19 cellular contexts compared by ENCODE assay signal in genomic region chr4:174461438-174462106, GRCh38.
DNase-seq lines count a peak whose midpoint lies in the region; ATAC-seq and TF ChIP-seq lines count a peak whose summit lies in the region.
"Had no signal": no experiment of that assay in that cellular context is flagged by ENCODE, and none has a peak within 500 bp of the region (broad histone marks: within the 10 kb centered on the region; RNA-seq: fewer than 3 reads in every experiment).

No MANE protein-coding gene starts in this region.

- H3K4me3 Mint-ChIP-seq in Caco-2 (ENCODE audit: unreplicated experiment) (peak overlapping the region; percentile 54), nephron (no peak overlapping the region)
- H3K4me3 Mint-ChIP-seq: memory B cell, T-helper 17 cell had no signal

- H3K27me3 ChIP-seq in Caco-2 (replicated peaks; ENCODE audit: control insufficient read depth, insufficient read depth, low read length) (no peaks in the 10 kb centered on the region), ascending aorta (no peaks in the 10 kb centered on the region)

- H3K9me3 ChIP-seq in Caco-2 (no peaks in the 10 kb centered on the region), ascending aorta (no peaks in the 10 kb centered on the region)

- DNase-seq in Caco-2 (peak; percentile 75 to 82), NCI-H69 (lab: John Stamatoyannopoulos, UW) (peak; percentile 4), fibroblast of villous mesenchyme (ENCODE audit: low read depth) (peak; percentile 24), NCI-H345 treated with DMSO at 0.1 percent for 48 hours (lab: John Stamatoyannopoulos, UW; ENCODE audit: unreplicated experiment) (no peak), SIG-M5 treated with dmso at 0.1 percent for 504 hours (lab: John Stamatoyannopoulos, UW; ENCODE audit: unreplicated experiment) (no peak), ascending aorta (ENCODE audit: low spot score in 2 of 2) (no peak)
- DNase-seq: activated CD8-positive, alpha-beta memory T cell treated with anti-CD3 and anti-CD28 coated beads, Interleukin-2, amount 50 U/mL, for 48 hours; activated naive CD4-positive, alpha-beta T cell treated with Interleukin-2 at 50 U/mL for 16 hours; effector CD4-positive, alpha-beta T cell; GF-D8; NCI-H2029; NCI-H82; T-helper 17 cell had no signal

- H3K36me3 Mint-ChIP-seq in Caco-2 (ENCODE audit: insufficient read depth, unreplicated experiment) (peaks cover 4% of the 10 kb centered on the region), nephron (ENCODE audit: low read depth) (no peaks in the 10 kb centered on the region)
- H3K36me3 Mint-ChIP-seq: memory B cell had no signal

- H3K4me1 ChIP-seq in Caco-2 (peaks cover 50% of the 10 kb centered on the region), ascending aorta (peaks cover 0 to 4% of the 10 kb centered on the region in 2 donors)

- POLR2A ChIA-PET in Caco-2 (lab: Charles Lee): interaction anchor here (0.5 kb wide), 1 partner anchor 1293 kb away, joined by 4 read pairs; no protein-coding TSS in a partner anchor

- no peak for ATAC-seq in HG03095 (IDR thresholded peaks at IDR 0.05; ENCODE audit: unreplicated experiment)
- ATAC-seq: activated CD4-positive, CD25-positive, alpha-beta regulatory T cell treated with anti-CD3 and anti-CD28 coated beads, Interleukin-2, amount 50 U/mL, for 24 hours; T-helper 17 cell had no signal

- no TSS peak for BruUV-seq in Caco-2 (replicated peaks; lab: Mats Ljungman, UMichigan)

- H3K36me3 ChIP-seq in Caco-2 (ENCODE audit: control insufficient read depth, insufficient read depth, low read length): no peaks in the 10 kb centered on the region
- no peaks in the 10 kb centered on the region for H3K36me3 ChIP-seq in ascending aorta

- no peaks in the 10 kb centered on the region for H3K27me3 Mint-ChIP-seq in Caco-2 (ENCODE audit: insufficient read depth, unreplicated experiment)
- H3K27me3 Mint-ChIP-seq in nephron (ENCODE audit: low read depth): no peaks in the 10 kb centered on the region

- H3K4me1 Mint-ChIP-seq in Caco-2 (ENCODE audit: low read depth, unreplicated experiment) (peaks cover 57% of the 10 kb centered on the region), nephron (peaks cover 9% of the 10 kb centered on the region)
- H3K4me1 Mint-ChIP-seq: memory B cell, T-helper 17 cell had no signal

- peaks cover 23% of the 10 kb centered on the region for H3K9me3 Mint-ChIP-seq in Caco-2 (ENCODE audit: unreplicated experiment)
- peaks cover 2% of the 10 kb centered on the region for H3K9me3 Mint-ChIP-seq in nephron

- H3K4me3 ChIP-seq in Caco-2 (ENCODE audit: low read depth, low read length): no peak overlapping the region
- H3K4me3 ChIP-seq in fibroblast of villous mesenchyme (ENCODE audit: low read depth, low read length): no peak overlapping the region
- no peak overlapping the region for H3K4me3 ChIP-seq in ascending aorta

- CTCF ChIA-PET in Caco-2 (lab: Charles Lee): interaction anchor here (0.6 to 0.8 kb wide), 2 partner anchors 60 to 90 kb away, joined by 3 read pairs; no protein-coding TSS in a partner anchor

- peak overlapping the region; percentile 58 for H3K27ac Mint-ChIP-seq in Caco-2 (ENCODE audit: unreplicated experiment)
- peak overlapping the region in 2 of 3 experiments; percentile 20 to 45 for H3K27ac Mint-ChIP-seq in nephron
- H3K27ac Mint-ChIP-seq: memory B cell, T-helper 17 cell had no signal

- TF ChIP-seq CTCF in Caco-2 (IDR thresholded peaks at IDR 0.05; ENCODE audit: insufficient read depth in 1 of 2, low read depth in 1 of 2, low read length in 1 of 2, severe bottlenecking in 1 of 2, unreplicated experiment in 1 of 2) (no peak), fibroblast of villous mesenchyme (IDR thresholded peaks at IDR 0.05; ENCODE audit: insufficient read depth, low read depth, low read length) (no peak), nephron (IDR thresholded peaks at IDR 0.05; ENCODE audit: unreplicated experiment in 3 of 3) (no peak), ascending aorta (IDR thresholded peaks at IDR 0.05) (no peak)

- no peak overlapping the region for H3K27ac ChIP-seq in ascending aorta
- H3K27ac ChIP-seq: HL-60, RWPE1 had no signal

- intact Hi-C loops in Caco-2 (cut with micrococcal nuclease; ENCODE audit: unreplicated experiment) (loop anchor here (1.0 to 5.0 kb wide), 7 partner anchors 9 to 269 kb away; no protein-coding TSS in a partner anchor), ascending aorta (cut with DNase I) (no loop called here)

Comparison
In these comparisons a context has a peak if more than half of its experiments do, and no peak if none do; other contexts are left out.
1. DNase-seq: peak in Caco-2 (2 of 2), NCI-H69 (single experiment) and fibroblast of villous mesenchyme (single experiment); none in NCI-H345 treated with DMSO at 0.1 percent for 48 hours (single experiment), SIG-M5 treated with dmso at 0.1 percent for 504 hours (single experiment) and ascending aorta (0 of 2).